In the genomic region with DNA sequence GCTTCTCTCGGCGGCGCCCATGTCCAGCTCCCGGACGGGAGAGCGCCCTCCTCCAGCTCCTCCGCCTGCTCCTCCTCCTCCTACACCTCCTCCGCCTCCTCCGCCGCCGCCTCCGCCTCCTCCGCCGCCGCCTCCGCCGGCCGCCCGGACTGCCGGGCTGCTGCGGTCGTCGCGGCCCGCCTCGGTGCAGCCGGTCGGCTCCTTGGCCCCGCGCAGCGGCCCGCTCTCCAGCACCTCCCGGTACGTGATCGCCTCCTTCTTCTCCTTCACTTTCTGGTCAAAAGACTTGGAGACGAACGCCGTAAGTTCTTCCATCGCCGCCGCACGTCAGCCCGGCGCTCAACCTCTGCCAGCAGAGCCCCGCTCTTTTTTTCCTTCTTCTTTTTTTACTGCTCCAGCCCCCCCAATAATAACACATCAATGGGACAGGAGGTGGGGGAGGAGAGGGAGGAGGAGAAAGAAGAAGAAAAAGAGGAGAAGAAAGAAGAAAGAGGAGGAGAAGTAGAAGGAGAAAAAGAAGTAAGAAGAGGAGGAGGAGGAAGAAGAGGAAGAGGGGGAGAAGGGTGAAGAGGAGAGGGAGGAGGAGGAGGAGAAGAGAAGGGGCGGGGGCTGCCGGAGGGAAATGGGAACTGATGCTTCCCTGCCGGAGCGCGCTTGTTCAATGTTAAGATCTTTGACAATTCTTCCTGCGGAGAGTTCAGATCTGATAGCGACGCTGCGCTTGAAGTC, we compare ENCODE assay signal across 8 cellular contexts. TPM values are rescaled to one million over a fixed set of nuclear protein-coding genes. Genes with fewer than 3 reads are reported as not detected.
DNase-seq lines count a peak whose midpoint lies in the region; ATAC-seq and TF ChIP-seq lines count a peak whose summit lies in the region.

A gene (minus strand): TSS at position 711 of the 729 bp plus-strand sequence. CDS start 396 bp downstream, at position 315.

- H3K36me3 Mint-ChIP-seq in activated CD8-positive, alpha-beta memory T cell treated with anti-CD3 and anti-CD28 coated beads, Interleukin-2, amount 10 ng/mL, durations not matched to agents 7 days and 5 days, result peaks cover 5% of the 10 kb centered on the region

- intact Hi-C loops in Right ventricle myocardium superior (cut with DNase I), result no loop called here
- intact Hi-C loops in sciatic nerve (cut with DNase I), result no loop called here

- H3K36me3 ChIP-seq in MM.1S (replicated peaks; ENCODE audit: insufficient read depth, low read length), result no peaks in the 10 kb centered on the region

- peak; percentile 25 for DNase-seq in NCI-H2029 (lab: John Stamatoyannopoulos, UW)
- no peak for DNase-seq in NCI-H2029 treated with DMSO at 0.1 percent for 48 hours (lab: John Stamatoyannopoulos, UW)
- DNase-seq in MM.1S, result peak; percentile 29
- DNase-seq in activated CD8-positive, alpha-beta memory T cell treated with anti-CD3 and anti-CD28 coated beads, Interleukin-2, amount 10 ng/mL, durations not matched to agents 7 days and 5 days, result no peak
- peak; percentile 63 for DNase-seq in Right ventricle myocardium superior
- DNase-seq in sciatic nerve (ENCODE audit: low spot score), result peak; percentile 83
- no peak for DNase-seq in GM20000 (ENCODE audit: low spot score)

- peaks cover 7% of the 10 kb centered on the region for H3K4me1 ChIP-seq in MM.1S (ENCODE audit: low read length)

- H2AFZ ChIP-seq in MM.1S (ENCODE audit: low read length), result peak within 1 kb of the TSS; percentile 86

- peaks cover 80% of the 10 kb centered on the region for H3K27me3 Mint-ChIP-seq in activated CD8-positive, alpha-beta memory T cell treated with anti-CD3 and anti-CD28 coated beads, Interleukin-2, amount 10 ng/mL, durations not matched to agents 7 days and 5 days

- H3K9me2 ChIP-seq in MM.1S (replicated peaks; ENCODE audit: insufficient read depth, low read length), result no peaks in the 10 kb centered on the region

- no peak for TF ChIP-seq CTCF in MM.1S (IDR thresholded peaks at IDR 0.05; ENCODE audit: low read length)
- TF ChIP-seq CTCF in GM20000 (IDR thresholded peaks at IDR 0.05; ENCODE audit: extremely low read depth, missing control alignments), result no peak

- peaks cover 7% of the 10 kb centered on the region for H3K79me2 ChIP-seq in MM.1S (ENCODE audit: low read length)

- peak within 1 kb of the TSS; percentile 67 for H3K27ac Mint-ChIP-seq in activated CD8-positive, alpha-beta memory T cell treated with anti-CD3 and anti-CD28 coated beads, Interleukin-2, amount 10 ng/mL, durations not matched to agents 7 days and 5 days

- H3K4me2 ChIP-seq in MM.1S (ENCODE audit: low read depth, low read length), result peak within 1 kb of the TSS; percentile 85

- no peaks in the 10 kb centered on the region for H4K20me1 ChIP-seq in MM.1S (ENCODE audit: insufficient read depth, low read length)

- no peaks in the 10 kb centered on the region for H3K9me3 ChIP-seq in MM.1S (replicated peaks; ENCODE audit: insufficient read depth, low read length)

- peak within 1 kb of the TSS; percentile 73 for H3K4me3 Mint-ChIP-seq in activated CD8-positive, alpha-beta memory T cell treated with anti-CD3 and anti-CD28 coated beads, Interleukin-2, amount 10 ng/mL, durations not matched to agents 7 days and 5 days

- H3F3A ChIP-seq in MM.1S (ENCODE audit: insufficient read depth, low read length), result peaks cover 15% of the 10 kb centered on the region

- H3K9me3 Mint-ChIP-seq in activated CD8-positive, alpha-beta memory T cell treated with anti-CD3 and anti-CD28 coated beads, Interleukin-2, amount 10 ng/mL, durations not matched to agents 7 days and 5 days (ENCODE audit: low read depth), result no peaks in the 10 kb centered on the region

- ATAC-seq in activated CD8-positive, alpha-beta memory T cell treated with anti-CD3 and anti-CD28 coated beads, Interleukin-2, amount 10 ng/mL, durations not matched to agents 7 days and 5 days, result no peak
- ATAC-seq in Right ventricle myocardium superior (ENCODE audit: poor library complexity) (peak; percentile 21), sciatic nerve (peak; percentile 77), HG02973 (IDR thresholded peaks at IDR 0.05; ENCODE audit: unreplicated experiment) (no peak)

- H3K27me3 ChIP-seq in MM.1S (replicated peaks; ENCODE audit: insufficient read depth, low read length), result peaks cover 23% of the 10 kb centered on the region

- H3K4me1 Mint-ChIP-seq in activated CD8-positive, alpha-beta memory T cell treated with anti-CD3 and anti-CD28 coated beads, Interleukin-2, amount 10 ng/mL, durations not matched to agents 7 days and 5 days, result peaks cover 50% of the 10 kb centered on the region

- CTCF ChIA-PET in activated CD8-positive, alpha-beta memory T cell treated with anti-CD3 and anti-CD28 coated beads, Interleukin-2, amount 10 ng/mL, durations not matched to agents 7 days and 5 days (lab: Charles Lee), result interaction anchor here (1.2 to 1.8 kb wide), 2 partner anchors 20 to 207 kb away, joined by 3 to 5 read pairs; no protein-coding TSS in a partner anchor

- H3K27ac ChIP-seq in MM.1S (ENCODE audit: low read length), result no peak within 1 kb of the TSS

- no peak within 1 kb of the TSS; the same call in 1 of the 2 replicates for H3K9ac ChIP-seq in MM.1S (ENCODE audit: low read length)

- H3K4me3 ChIP-seq in MM.1S (ENCODE audit: low read length), result peak within 1 kb of the TSS; percentile 66

RNA-seq across cellular contexts. Expression of the gene that starts here (rescaled TPM):
- not detected for total RNA-seq in activated CD8-positive, alpha-beta memory T cell treated with anti-CD3 and anti-CD28 coated beads, Interleukin-2, amount 10 ng/mL, durations not matched to agents 7 days and 5 days
- 0.27 TPM for total RNA-seq in Right ventricle myocardium superior
- 28.9 TPM for total RNA-seq in sciatic nerve

Comparison
In these comparisons a context has a peak if more than half of its experiments do, and no peak if none do; other contexts are left out.
1. RNA of the gene that starts here (total RNA-seq): 28.9 TPM in sciatic nerve (single experiment); 0.27 TPM in Right ventricle myocardium superior (single experiment) and not detected in activated CD8-positive, alpha-beta memory T cell treated with anti-CD3 and anti-CD28 coated beads, Interleukin-2, amount 10 ng/mL, durations not matched to agents 7 days and 5 days; every median in the first group is over 10 times any median in the second.
2. DNase-seq: peak in NCI-H2029 (single experiment), MM.1S (single experiment) and sciatic nerve (single experiment); none in NCI-H2029 treated with DMSO at 0.1 percent for 48 hours (single experiment), activated CD8-positive, alpha-beta memory T cell treated with anti-CD3 and anti-CD28 coated beads, Interleukin-2, amount 10 ng/mL, durations not matched to agents 7 days and 5 days (single experiment) and GM20000 (single experiment).
3. Peak in DNase-seq and ATAC-seq in Right ventricle myocardium superior; RNA of the gene not detected or under 1 TPM.